Comparison of ENCODE assay signal across 9 cellular contexts in the genomic region with DNA sequence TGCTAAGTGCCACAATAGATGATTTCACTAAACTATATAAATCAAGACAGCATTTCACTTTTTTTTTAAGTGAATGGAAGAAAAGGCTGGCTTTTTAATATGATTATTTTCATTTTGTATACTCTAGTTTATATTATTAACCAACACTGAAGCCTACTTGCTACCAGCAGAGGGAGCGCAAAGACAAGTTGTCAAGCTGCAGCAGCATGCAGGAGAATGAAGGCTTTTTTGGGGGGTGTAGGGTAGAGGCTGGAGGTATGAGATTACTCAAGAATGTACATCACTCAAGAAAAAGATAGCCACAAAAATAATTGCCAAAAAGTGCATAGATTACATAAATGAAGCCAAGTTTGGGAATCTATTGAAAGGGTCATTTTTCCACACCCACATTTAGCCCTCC.
A peak's percentile ranks its signal among the peaks of the same experiment; 100 is the strongest.
DNase-seq lines count a peak whose midpoint lies in the region; ATAC-seq and TF ChIP-seq lines count a peak whose summit lies in the region.
"Had no signal": no experiment of that assay in that cellular context is flagged by ENCODE, and none has a peak within 500 bp of the region (broad histone marks: within the 10 kb centered on the region; RNA-seq: fewer than 3 reads in every experiment).

No MANE protein-coding gene starts in this region.

- DNase-seq in AG09309 (ENCODE audit: low read depth): no peak
- DNase-seq in GM13977 (ENCODE audit: low spot score): peak; percentile 5
- DNase-seq in SK-N-DZ (ENCODE audit: low spot score): peak; percentile 11
- DNase-seq in iPS-NIHi7 (ENCODE audit: extremely low spot score): peak; percentile 68
- no peak for DNase-seq in SKM-1 treated with dmso at 0.1 percent for 144 hours (lab: John Stamatoyannopoulos, UW; ENCODE audit: unreplicated experiment)
- no peak for DNase-seq in activated CD4-positive, alpha-beta T cell treated with anti-CD3 and anti-CD28 coated beads for 1 hour

- in situ Hi-C loops in GM13977 (cut with MboI; ENCODE audit: low pct_unique_long_range_greater_than_20kb, low sequenced_read_pairs, unreplicated experiment): loop anchor here (25.0 kb wide), 1 partner anchor 545 kb away; no protein-coding TSS in a partner anchor

- no peak overlapping the region for H3K4me3 ChIP-seq in AG09309 (ENCODE audit: control insufficient read depth, low read depth, low read length)
- H3K4me3 ChIP-seq: SJSA1 had no signal

- ATAC-seq in HG03039 (IDR thresholded peaks at IDR 0.05; ENCODE audit: unreplicated experiment) (no peak), GM18517 (IDR thresholded peaks at IDR 0.05; ENCODE audit: unreplicated experiment) (no peak)

- peak; percentile 38 for TF ChIP-seq CTCF in AG09309 (IDR thresholded peaks at IDR 0.05; ENCODE audit: control insufficient read depth, insufficient read depth, low read depth, low read length, missing control alignments)
- peak; percentile 62 for TF ChIP-seq CTCF in GM13977 (IDR thresholded peaks at IDR 0.05; ENCODE audit: extremely low read depth, insufficient read depth, missing control alignments)

Comparison
In these comparisons a context has a peak if more than half of its experiments do, and no peak if none do; other contexts are left out.
1. DNase-seq: peak in GM13977 (single experiment), SK-N-DZ (single experiment) and iPS-NIHi7 (single experiment); none in AG09309 (single experiment), SKM-1 treated with dmso at 0.1 percent for 144 hours (single experiment) and activated CD4-positive, alpha-beta T cell treated with anti-CD3 and anti-CD28 coated beads for 1 hour (single experiment).